Comparison of ENCODE assay signal across 9 cellular contexts in the genomic region with DNA sequence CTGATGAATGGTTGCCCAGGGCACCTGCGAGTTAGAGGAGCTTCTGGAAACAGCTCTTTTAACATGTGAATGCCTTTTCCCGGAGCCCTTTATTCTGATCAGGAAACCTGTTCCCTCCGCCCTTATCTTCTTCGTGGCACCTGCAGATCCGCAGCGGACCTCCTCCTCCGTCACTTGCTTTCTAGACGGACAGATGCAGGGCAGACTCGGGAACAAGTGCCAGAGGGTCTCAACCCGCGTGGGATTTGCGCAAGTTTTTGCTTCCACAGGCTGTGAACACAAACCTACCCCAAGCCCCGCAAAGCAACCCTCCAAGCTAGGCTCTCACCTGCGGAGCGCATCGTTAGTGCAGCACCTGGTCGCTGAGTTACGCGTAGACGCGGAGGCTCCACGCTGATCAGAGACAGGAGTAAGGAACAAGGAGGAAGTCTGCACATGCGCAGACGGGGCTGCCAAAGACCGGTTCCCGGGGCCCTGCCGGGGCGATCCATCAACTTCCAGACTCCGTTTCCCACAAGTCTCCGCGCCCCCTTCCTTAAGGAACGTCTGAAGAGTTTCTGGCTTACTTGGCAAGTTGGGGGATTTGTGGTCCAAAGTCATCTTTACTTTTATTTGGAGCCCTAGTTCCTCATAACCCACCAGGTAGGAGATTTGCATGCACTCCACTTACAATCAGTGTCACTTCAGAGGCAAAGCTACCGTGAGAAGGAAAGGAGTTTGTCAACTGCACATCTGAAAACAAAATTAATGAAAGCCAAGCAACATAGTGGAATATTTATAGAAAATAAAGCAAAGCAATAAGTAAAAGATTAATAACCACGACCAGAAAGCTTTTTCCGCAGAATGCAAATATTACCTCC. TPM values are rescaled to one million over a fixed set of nuclear protein-coding genes. Genes with fewer than 3 reads are reported as not detected.
DNase-seq lines count a peak whose midpoint lies in the region; ATAC-seq, FAIRE-seq and TF ChIP-seq lines count a peak whose summit lies in the region.
"Had no signal": no experiment of that assay in that cellular context is flagged by ENCODE, and none has a peak within 500 bp of the region (broad histone marks: within the 10 kb centered on the region; RNA-seq: fewer than 3 reads in every experiment).

No MANE protein-coding gene starts in this region.

- H3K4me1 Mint-ChIP-seq in activated naive CD8-positive, alpha-beta T cell (ENCODE audit: low read depth) = peaks cover 7% of the 10 kb centered on the region
- H3K4me1 Mint-ChIP-seq in activated naive CD8-positive, alpha-beta T cell treated with anti-CD3 and anti-CD28 coated beads for 36 hours = peaks cover 5% of the 10 kb centered on the region

- peak overlapping the region; percentile 69; the same call in 1 of the 2 replicates for H2BK5ac ChIP-seq in H1 (ENCODE audit: low read depth, low read length)

- TF ChIP-seq CTCF in H1 (IDR thresholded peaks at IDR 0.05; ENCODE audit: control extremely low read depth in 1 of 3, insufficient read depth in 1 of 3, low read depth in 1 of 3, low read length in 3 of 3) (no peak), vagina (IDR thresholded peaks at IDR 0.05) (no peak), gastrocnemius medialis (IDR thresholded peaks at IDR 0.05 in 4 of 5, conservative IDR thresholded peaks at IDR 0.05 in 1 of 5) (no peak)

- no peak overlapping the region for H3K56ac ChIP-seq in H1 (replicated peaks; ENCODE audit: insufficient read length, low read depth, low read length)

- H3K79me1 ChIP-seq in H1 (ENCODE audit: low read depth, low read length) = no peaks in the 10 kb centered on the region

- no peak overlapping the region for H3K23ac ChIP-seq in H1 (ENCODE audit: insufficient read length)

- H2AFZ ChIP-seq in H1 (ENCODE audit: low read length) = peak overlapping the region; percentile 98

- H2AK5ac ChIP-seq in H1 (ENCODE audit: low read depth, low read length) = no peak overlapping the region

- H2BK20ac ChIP-seq in H1 (ENCODE audit: low read length) = no peak overlapping the region

- CTCF ChIA-PET in H1 (lab: Charles Lee; ENCODE audit: partially characterized antibody) = no interaction called here

- H3K9ac ChIP-seq in H1 (replicated peaks in 1 of 4; ENCODE audit: extremely low read depth in 1 of 4, low read depth in 3 of 4, low read length in 3 of 4) (peak overlapping the region in 3 of 4 experiments; percentile 57 to 79 (median 76); a peak in 5 of 7 replicates), mucosa of rectum (ENCODE audit: low read depth in 1 of 2, low read length in 2 of 2) (peak overlapping the region in 1 of 2 donors; percentile 47)
- H3K9ac ChIP-seq: BLaER1 had no signal

- peak overlapping the region; percentile 77 for H4K5ac ChIP-seq in H1 (ENCODE audit: insufficient read length, low read depth, low read length)

- no peak for TF ChIP-seq EP300 in H1 (IDR thresholded peaks at IDR 0.05; ENCODE audit: borderline replicate concordance in 1 of 2, low read depth in 2 of 2, low read length in 2 of 2)

- H3K27me3 Mint-ChIP-seq in activated naive CD8-positive, alpha-beta T cell = peaks cover 28% of the 10 kb centered on the region
- peaks cover 42% of the 10 kb centered on the region for H3K27me3 Mint-ChIP-seq in activated naive CD8-positive, alpha-beta T cell treated with anti-CD3 and anti-CD28 coated beads for 36 hours

- no peak overlapping the region for H3K4ac ChIP-seq in H1 (replicated peaks; ENCODE audit: insufficient read length, low read depth, low read length)

- intact Hi-C loops in vagina (cut with DNase I) = no loop called here
- intact Hi-C loops in gastrocnemius medialis (cut with DNase I; ENCODE audit: low total_unique reads) = no loop called here

- ATAC-seq in GM18498 (IDR thresholded peaks at IDR 0.05; ENCODE audit: unreplicated experiment) = no peak
- no peak for ATAC-seq in gastrocnemius medialis

- 0 out of 2 replicates have a peak overlapping the region, but pooled peaks have one; percentile 12 for H2BK12ac ChIP-seq in H1 (ENCODE audit: low read depth, low read length)

- no peak overlapping the region for H3K14ac ChIP-seq in H1 (ENCODE audit: insufficient read length)

- no peak overlapping the region for H2BK15ac ChIP-seq in H1 (ENCODE audit: low read length)

- no peaks in the 10 kb centered on the region for H3K79me2 ChIP-seq in H1 (ENCODE audit: control insufficient read depth in 1 of 2, insufficient read depth in 2 of 2, low read length in 2 of 2)

- DNase-seq in activated naive CD8-positive, alpha-beta T cell treated with anti-CD3 and anti-CD28 coated beads for 36 hours = no peak
- DNase-seq in H1 (ENCODE audit: low read depth in 1 of 2, low spot score in 2 of 2) (peak; percentile 76 to 96), vagina (ENCODE audit: extremely low spot score in 2 of 2) (no peak), gastrocnemius medialis (no peak)
- no peak for DNase-seq in activated CD8-positive, alpha-beta memory T cell treated with anti-CD3 and anti-CD28 coated beads, Interleukin-2, amount 50 U/mL, for 4 hours

- TF ChIP-seq RAD21 in H1 (IDR thresholded peaks at IDR 0.05 in 1 of 2, conservative IDR thresholded peaks at IDR 0.05 in 1 of 2; ENCODE audit: low read depth in 2 of 2, low read length in 2 of 2) = no peak

- peak overlapping the region; percentile 79 for H4K91ac ChIP-seq in H1 (replicated peaks; ENCODE audit: insufficient read length, low read length)

- peaks cover 14% of the 10 kb centered on the region for H3K36me3 Mint-ChIP-seq in activated naive CD8-positive, alpha-beta T cell
- H3K36me3 Mint-ChIP-seq in activated naive CD8-positive, alpha-beta T cell treated with anti-CD3 and anti-CD28 coated beads for 36 hours = peaks cover 7% of the 10 kb centered on the region

- peaks cover 21% of the 10 kb centered on the region for H3K9me3 Mint-ChIP-seq in activated naive CD8-positive, alpha-beta T cell (ENCODE audit: low read depth)
- H3K9me3 Mint-ChIP-seq in activated naive CD8-positive, alpha-beta T cell treated with anti-CD3 and anti-CD28 coated beads for 36 hours = peaks cover 19% of the 10 kb centered on the region

- no peaks in the 10 kb centered on the region for H4K20me1 ChIP-seq in H1 (replicated peaks in 1 of 2; ENCODE audit: control insufficient read depth in 1 of 2, insufficient read depth in 2 of 2, low read length in 2 of 2)
- H4K20me1 ChIP-seq: BLaER1 had no signal

- H3K27me3 ChIP-seq in H1 (replicated peaks in 1 of 4; ENCODE audit: control insufficient read depth in 3 of 4, extremely low read depth in 1 of 4, insufficient read depth in 3 of 4, low read length in 3 of 4) = no peaks in the 10 kb centered on the region
- peaks cover 10 to 11% of the 10 kb centered on the region in 2 donors for H3K27me3 ChIP-seq in mucosa of rectum (ENCODE audit: control insufficient read depth in 2 of 2, insufficient read depth in 2 of 2, low read length in 2 of 2)
- no peaks in the 10 kb centered on the region for H3K27me3 ChIP-seq in vagina
- H3K27me3 ChIP-seq in gastrocnemius medialis = peaks cover 0 to 11% (median 8%) of the 10 kb centered on the region in 3 donors
- H3K27me3 ChIP-seq: BLaER1 had no signal

- H2BK120ac ChIP-seq in H1 (replicated peaks; ENCODE audit: low read depth, low read length) = no peak overlapping the region

- TF ChIP-seq POLR2A in H1 (IDR thresholded peaks at IDR 0.05; ENCODE audit: control extremely low read depth in 1 of 2, low read depth in 2 of 2, low read length in 2 of 2) (peak in 1 of 2 experiments; percentile 69; a peak in 2 of 3 replicates), vagina (IDR thresholded peaks at IDR 0.05) (no peak), gastrocnemius medialis (IDR thresholded peaks at IDR 0.05) (no peak)

- H3K27ac ChIP-seq in H1 (ENCODE audit: low read depth, low read length) (peak overlapping the region; percentile 74; the same call in 1 of the 2 replicates), mucosa of rectum (ENCODE audit: low read depth in 2 of 2, low read length in 2 of 2) (no peak overlapping the region), vagina (no peak overlapping the region), gastrocnemius medialis (no peak overlapping the region)
- H3K27ac ChIP-seq: BLaER1 had no signal

- FAIRE-seq in H1 (lab: Jason Lieb, UNC) = peak; percentile 82

- peak overlapping the region; percentile 33 for H3K4me3 Mint-ChIP-seq in activated naive CD8-positive, alpha-beta T cell
- no peak overlapping the region for H3K4me3 Mint-ChIP-seq in activated naive CD8-positive, alpha-beta T cell treated with anti-CD3 and anti-CD28 coated beads for 36 hours

- peak overlapping the region; percentile 47 to 82 (median 66); a peak in 7 of 8 replicates for H3K4me3 ChIP-seq in H1 (ENCODE audit: extremely low read depth in 1 of 4, insufficient read depth in 2 of 4, low read depth in 3 of 4, low read length in 4 of 4)
- peak overlapping the region; percentile 40 to 76 for H3K4me3 ChIP-seq in mucosa of rectum (ENCODE audit: low read length in 2 of 2)
- H3K4me3 ChIP-seq in vagina = peak overlapping the region; percentile 37 to 51
- no peak overlapping the region for H3K4me3 ChIP-seq in gastrocnemius medialis
- H3K4me3 ChIP-seq: BLaER1 had no signal

- peaks cover 31 to 32% of the 10 kb centered on the region in 2 experiments for H3K9me3 ChIP-seq in H1 (ENCODE audit: insufficient read depth in 2 of 2, low read depth in 1 of 2, low read length in 1 of 2)
- no peaks in the 10 kb centered on the region for H3K9me3 ChIP-seq in mucosa of rectum (ENCODE audit: control insufficient read depth in 2 of 2, low read length in 2 of 2)
- no peaks in the 10 kb centered on the region for H3K9me3 ChIP-seq in vagina
- peaks cover 0 to 3% (median 0%) of the 10 kb centered on the region in 3 donors for H3K9me3 ChIP-seq in gastrocnemius medialis

- H3K36me3 ChIP-seq in H1 (ENCODE audit: control insufficient read depth in 2 of 4, insufficient read depth in 4 of 4, low read length in 3 of 4) (peaks cover 0 to 29% (median 17%) of the 10 kb centered on the region in 4 experiments; a peak in 7 of 8 replicates), mucosa of rectum (ENCODE audit: control insufficient read depth in 2 of 2, insufficient read depth in 2 of 2, low read length in 2 of 2) (no peaks in the 10 kb centered on the region), vagina (no peaks in the 10 kb centered on the region), gastrocnemius medialis (no peaks in the 10 kb centered on the region)
- H3K36me3 ChIP-seq: BLaER1 had no signal

- H3K4me1 ChIP-seq in H1 (replicated peaks in 1 of 4; ENCODE audit: control insufficient read depth in 3 of 4, insufficient read depth in 4 of 4, low read length in 3 of 4) = peaks cover 4 to 12% (median 6%) of the 10 kb centered on the region in 4 experiments; a peak in 6 of 7 replicates
- H3K4me1 ChIP-seq in mucosa of rectum (ENCODE audit: control insufficient read depth in 2 of 2, insufficient read depth in 2 of 2, low read length in 2 of 2) = peaks cover 0 to 2% of the 10 kb centered on the region in 2 donors
- no peaks in the 10 kb centered on the region for H3K4me1 ChIP-seq in vagina
- no peaks in the 10 kb centered on the region for H3K4me1 ChIP-seq in gastrocnemius medialis
- H3K4me1 ChIP-seq: BLaER1 had no signal

- H3K23me2 ChIP-seq in H1 (ENCODE audit: low read depth, low read length) = peaks cover 5% of the 10 kb centered on the region

- H3K18ac ChIP-seq in H1 (ENCODE audit: extremely low read depth, low read length) = peak overlapping the region; percentile 76

- H4K8ac ChIP-seq in H1 (ENCODE audit: extremely low read depth, insufficient read depth, low read length) = peak overlapping the region; percentile 86; the same call in 1 of the 2 replicates

- peak overlapping the region; percentile 66 to 98 for H3K4me2 ChIP-seq in H1 (ENCODE audit: insufficient read depth in 1 of 2, low read depth in 2 of 2, low read length in 2 of 2)
- H3K4me2 ChIP-seq: BLaER1 had no signal

- no peak overlapping the region for H3K27ac Mint-ChIP-seq in activated naive CD8-positive, alpha-beta T cell
- H3K27ac Mint-ChIP-seq in activated naive CD8-positive, alpha-beta T cell treated with anti-CD3 and anti-CD28 coated beads for 36 hours = no peak overlapping the region

- POLR2A ChIA-PET in H1 (lab: Charles Lee; ENCODE audit: partially characterized antibody) = interaction anchor here (0.7 to 1.4 kb wide), 13 partner anchors 11 to 227 kb away, joined by 3 to 4 read pairs (median 3); a partner anchor contains a TSS

- in situ Hi-C loops in gastrocnemius medialis (cut with MboI; ENCODE audit: low sequenced_read_pairs in 4 of 4) = loop anchor here in 1 of 4 donors (25.0 kb wide), 1 partner anchor 947 kb away; a partner anchor contains a TSS

- 6% methylated on average over 35 of the region's 35 CpGs; no CpG with 5 or more reads in 1 of the 2 experiments for whole genome bisulfite sequencing in H1 (ENCODE audit: extremely low coverage in 1 of 2, insufficient coverage in 1 of 2, insufficient read length in 1 of 2, insufficient replicate concordance in 2 of 2, low coverage in 1 of 2, low lambda C conversion rate in 2 of 2, missing lambda C conversion rate in 1 of 2), 2 experiments

RNA-seq across cellular contexts. Expression of a gene that starts 52.7 kb away (rescaled TPM):
- total RNA-seq in activated naive CD8-positive, alpha-beta T cell treated with anti-CD3 and anti-CD28 coated beads for 36 hours = 10 to 100 TPM; 33.3 to 36.0 TPM
- total RNA-seq in H1 (2021; fragmentation: NEBNext Ultra II Directional; extraction: Animal tissue kit (Norgen Biotek cat#: 25700)) = 31.1 and 39.7 TPM in 2 replicates
- polyA plus RNA-seq in H1 (2011; rRNA removed) = 34.3 and 35.6 TPM in 2 replicates
- polyA plus RNA-seq in H1 (2011; cell fraction: cytosol; rRNA removed) = 31.1 TPM
- polyA plus RNA-seq in H1 (2011; cell fraction: nucleus; rRNA removed) = 70.5 TPM
- 24.7 to 27.5 TPM (median 25.8 TPM) in 4 replicates for polyA plus RNA-seq in H1 (2012, experiment 1 of 2)
- 12.8 TPM for polyA plus RNA-seq in H1 (2012, experiment 2 of 2)
- 16.7 TPM for polyA plus RNA-seq in H1 (2013, experiment 1 of 2)
- 15.7 TPM for polyA plus RNA-seq in H1 (2013, experiment 2 of 2)
- 62.0 and 68.2 TPM in 2 replicates for polyA minus RNA-seq in H1 (2011; rRNA and poly(A)+ RNA removed)
- polyA minus RNA-seq in H1 (2011; cell fraction: cytosol; rRNA and poly(A)+ RNA removed) = 22.8 TPM
- polyA minus RNA-seq in H1 (2011; cell fraction: nucleus; rRNA and poly(A)+ RNA removed) = 38.0 TPM
- total RNA-seq in vagina (73.9 TPM), gastrocnemius medialis (10 to 100 TPM; 47.6 to 67.5 (median 53.6) TPM)

RNA-seq across cellular contexts. Expression of a gene that starts 54.2 kb away (rescaled TPM):
- total RNA-seq in activated naive CD8-positive, alpha-beta T cell treated with anti-CD3 and anti-CD28 coated beads for 36 hours = 1 to 10 TPM; 5.1 to 5.8 TPM
- total RNA-seq in H1 (2021; fragmentation: NEBNext Ultra II Directional; extraction: Animal tissue kit (Norgen Biotek cat#: 25700)) = 15.9 and 17.8 TPM in 2 replicates
- polyA plus RNA-seq in H1 (2011; rRNA removed) = 6.2 and 8.8 TPM in 2 replicates
- 14.9 TPM for polyA plus RNA-seq in H1 (2011; cell fraction: cytosol; rRNA removed)
- 13.5 TPM for polyA plus RNA-seq in H1 (2011; cell fraction: nucleus; rRNA removed)
- 9.4 to 16.9 TPM (median 10.3 TPM) in 4 replicates for polyA plus RNA-seq in H1 (2012, experiment 1 of 2)
- polyA plus RNA-seq in H1 (2012, experiment 2 of 2) = 0.54 TPM
- 11.5 TPM for polyA plus RNA-seq in H1 (2013, experiment 1 of 2)
- 10.4 TPM for polyA plus RNA-seq in H1 (2013, experiment 2 of 2)
- polyA minus RNA-seq in H1 (2011; rRNA and poly(A)+ RNA removed) = 16.8 and 19.3 TPM in 2 replicates
- polyA minus RNA-seq in H1 (2011; cell fraction: cytosol; rRNA and poly(A)+ RNA removed) = 10.0 TPM
- polyA minus RNA-seq in H1 (2011; cell fraction: nucleus; rRNA and poly(A)+ RNA removed) = 35.9 TPM
- total RNA-seq in vagina = 5.4 TPM
- under 1 TPM in 2 of 4 donors, not detected in 2; 0.15 to 0.18 TPM for total RNA-seq in gastrocnemius medialis

Comparison
In these comparisons a context has a peak if more than half of its experiments do, and no peak if none do; other contexts are left out.
1. DNase-seq: peak in H1 (2 of 2); none in activated naive CD8-positive, alpha-beta T cell treated with anti-CD3 and anti-CD28 coated beads for 36 hours (single experiment), vagina (0 of 2), activated CD8-positive, alpha-beta memory T cell treated with anti-CD3 and anti-CD28 coated beads, Interleukin-2, amount 50 U/mL, for 4 hours (single experiment) and gastrocnemius medialis (0 of 2).
2. H3K4me3 ChIP-seq: peak in H1 (4 of 4), mucosa of rectum (2 of 2) and vagina (2 of 2); none in gastrocnemius medialis (0 of 4).